ENCODE assay signal across 18 cellular contexts in genomic region chr4:128596115-128596514, GRCh38.
A peak's percentile ranks its signal among the peaks of the same experiment; 100 is the strongest.
DNase-seq lines count a peak whose midpoint lies in the region; ATAC-seq and TF ChIP-seq lines count a peak whose summit lies in the region.
"Had no signal": no experiment of that assay in that cellular context is flagged by ENCODE, and none has a peak within 500 bp of the region (broad histone marks: within the 10 kb centered on the region; RNA-seq: fewer than 3 reads in every experiment).

No MANE protein-coding gene starts in this region.

- ATAC-seq in left lung, result peak; percentile 74

- H3K4me1 ChIP-seq in left lung (peaks cover 11 to 13% of the 10 kb centered on the region in 2 donors), trophoblast cell (ENCODE audit: control insufficient read depth in 1 of 2, insufficient read depth in 2 of 2, low read length in 2 of 2) (peaks cover 17 to 23% of the 10 kb centered on the region in 2 experiments), smooth muscle cell (ENCODE audit: low read depth) (no peaks in the 10 kb centered on the region)

- H2AFZ ChIP-seq in trophoblast cell (ENCODE audit: insufficient read depth, low read length, poor library complexity), result no peak overlapping the region
- H2AFZ ChIP-seq in smooth muscle cell (ENCODE audit: low read depth), result no peak overlapping the region

- H4K8ac ChIP-seq in trophoblast cell (ENCODE audit: low read depth, low read length), result peak overlapping the region; percentile 15

- no peak overlapping the region for H3K23ac ChIP-seq in trophoblast cell (ENCODE audit: low read length)

- no peak overlapping the region for H4K12ac ChIP-seq in trophoblast cell (ENCODE audit: low read depth, low read length)

- H3K27ac ChIP-seq in left lung (no peak overlapping the region), trophoblast cell (ENCODE audit: low read depth, low read length) (no peak overlapping the region), smooth muscle cell (ENCODE audit: low read depth) (no peak overlapping the region)

- no peak overlapping the region for H3K18ac ChIP-seq in trophoblast cell (ENCODE audit: low read length)

- no peak overlapping the region for H3K9ac ChIP-seq in trophoblast cell (ENCODE audit: low read length)
- no peak overlapping the region for H3K9ac ChIP-seq in smooth muscle cell (ENCODE audit: low read depth)

- H3K4me1 Mint-ChIP-seq in progenitor cell of endocrine pancreas (ENCODE audit: low read depth), result peaks cover 19% of the 10 kb centered on the region

- H4K91ac ChIP-seq in trophoblast cell (ENCODE audit: low read depth, low read length), result peak overlapping the region; percentile 41

- H3K79me1 ChIP-seq in trophoblast cell (ENCODE audit: low read length), result peaks cover 8% of the 10 kb centered on the region

- no peak overlapping the region for H2AK5ac ChIP-seq in trophoblast cell (ENCODE audit: low read length)

- no peaks in the 10 kb centered on the region for H4K20me1 ChIP-seq in smooth muscle cell (ENCODE audit: low read depth)

- peaks cover 0 to 5% of the 10 kb centered on the region in 2 donors for H3K9me3 ChIP-seq in left lung
- peaks cover 2% of the 10 kb centered on the region for H3K9me3 ChIP-seq in trophoblast cell (ENCODE audit: insufficient read depth, low read depth, low read length)
- H3K9me3 ChIP-seq in smooth muscle cell (replicated peaks; ENCODE audit: low read depth), result no peaks in the 10 kb centered on the region
- H3K9me3 ChIP-seq: BE2C had no signal

- no CpG with 5 or more reads among the region's 5 CpGs for WGBS in trophoblast cell (ENCODE audit: extremely low coverage, insufficient coverage, insufficient read length)
- 97% methylated on average over 5 of the region's 5 CpGs for WGBS in smooth muscle cell (ENCODE audit: low lambda C conversion rate)

- in situ Hi-C loops in Caki2 (cut with HindIII; ENCODE audit: low pct_unique_long_range_greater_than_20kb, low sequenced_read_pairs), result no loop called here

- H2BK120ac ChIP-seq in trophoblast cell (ENCODE audit: insufficient read depth, low read length, poor library complexity), result no peak overlapping the region

- H3K27me3 Mint-ChIP-seq in progenitor cell of endocrine pancreas, result no peaks in the 10 kb centered on the region

- H3K4ac ChIP-seq in trophoblast cell (ENCODE audit: low read depth, low read length), result no peak overlapping the region

- no peak overlapping the region for H3K4me3 Mint-ChIP-seq in progenitor cell of endocrine pancreas (ENCODE audit: low read depth)
- H3K4me3 Mint-ChIP-seq: CD4-positive, alpha-beta T cell had no signal

- TF ChIP-seq CTCF in epithelial cell of proximal tubule (conservative IDR thresholded peaks at IDR 0.05; ENCODE audit: low read depth, low read length) (no peak), left lung (IDR thresholded peaks at IDR 0.05) (no peak), progenitor cell of endocrine pancreas (IDR thresholded peaks at IDR 0.05; ENCODE audit: unreplicated experiment) (no peak), smooth muscle cell (IDR thresholded peaks at IDR 0.05; ENCODE audit: borderline replicate concordance, insufficient read depth, poor library complexity, severe bottlenecking) (no peak)

- peak overlapping the region; percentile 61 for H2BK12ac ChIP-seq in trophoblast cell (ENCODE audit: low read length)

- intact Hi-C loops in left lung (cut with DNase I), result no loop called here

- no peak overlapping the region for H2BK5ac ChIP-seq in trophoblast cell (ENCODE audit: low read depth, low read length, poor library complexity)

- H3K9me3 Mint-ChIP-seq in progenitor cell of endocrine pancreas (ENCODE audit: low read depth), result peaks cover 16% of the 10 kb centered on the region

- H3K4me2 ChIP-seq in trophoblast cell (ENCODE audit: low read length), result no peak overlapping the region
- H3K4me2 ChIP-seq in smooth muscle cell, result no peak overlapping the region

- H3K27me3 ChIP-seq in left lung, result no peaks in the 10 kb centered on the region
- H3K27me3 ChIP-seq in trophoblast cell (ENCODE audit: insufficient read depth, low read length), result no peaks in the 10 kb centered on the region
- H3K27me3 ChIP-seq in smooth muscle cell (ENCODE audit: low read depth), result no peaks in the 10 kb centered on the region
- H3K27me3 ChIP-seq: BE2C had no signal

- no peaks in the 10 kb centered on the region for H3F3A ChIP-seq in smooth muscle cell (ENCODE audit: low read depth)

- no peak overlapping the region for H3K27ac Mint-ChIP-seq in progenitor cell of endocrine pancreas
- H3K27ac Mint-ChIP-seq: CD4-positive, alpha-beta T cell had no signal

- H3K36me3 Mint-ChIP-seq in progenitor cell of endocrine pancreas (ENCODE audit: insufficient read depth), result no peaks in the 10 kb centered on the region

- peaks cover 1% of the 10 kb centered on the region for H3K79me2 ChIP-seq in trophoblast cell (ENCODE audit: control insufficient read depth, insufficient read depth, low read length, poor library complexity)
- no peaks in the 10 kb centered on the region for H3K79me2 ChIP-seq in smooth muscle cell (ENCODE audit: low read depth)

- DNase-seq in Caki2 (ENCODE audit: low read depth) (peak; percentile 84), epithelial cell of proximal tubule (ENCODE audit: low read depth) (peak; percentile 61), left lung (no peak), trophoblast cell (no peak), progenitor cell of endocrine pancreas (ENCODE audit: low spot score, unreplicated experiment) (no peak), smooth muscle cell (lab: John Stamatoyannopoulos, UW; ENCODE audit: unreplicated experiment) (no peak), COR-L47 (lab: John Stamatoyannopoulos, UW) (no peak), retina (no peak)
- DNase-seq: BE2C; Calu3; CD4-positive, alpha-beta T cell; GOT3; NCI-H1417; NCI-H187; NCI-H2227 treated with DMSO at 0.1 percent for 48 hours; NCI-H774; OCI-M1; SHP77 had no signal

- no peak overlapping the region for H3K14ac ChIP-seq in trophoblast cell (ENCODE audit: low read length)

- H3K36me3 ChIP-seq in left lung (no peaks in the 10 kb centered on the region), trophoblast cell (ENCODE audit: control insufficient read depth in 1 of 2, insufficient read depth in 2 of 2, low read length in 2 of 2) (no peaks in the 10 kb centered on the region), smooth muscle cell (ENCODE audit: low read depth) (no peaks in the 10 kb centered on the region)
- H3K36me3 ChIP-seq: BE2C had no signal

- H3K4me3 ChIP-seq in epithelial cell of proximal tubule (ENCODE audit: low read depth, low read length) (no peak overlapping the region), left lung (no peak overlapping the region), trophoblast cell (ENCODE audit: low read depth, low read length) (no peak overlapping the region), smooth muscle cell (no peak overlapping the region)

Comparison
In these comparisons a context has a peak if more than half of its experiments do, and no peak if none do; other contexts are left out.
1. DNase-seq: peak in Caki2 (single experiment) and epithelial cell of proximal tubule (single experiment); none in left lung (0 of 2), trophoblast cell (0 of 2), progenitor cell of endocrine pancreas (single experiment), smooth muscle cell (single experiment), COR-L47 (single experiment) and retina (single experiment).